Comparison of ENCODE assay signal across 8 cellular contexts in the genomic region with DNA sequence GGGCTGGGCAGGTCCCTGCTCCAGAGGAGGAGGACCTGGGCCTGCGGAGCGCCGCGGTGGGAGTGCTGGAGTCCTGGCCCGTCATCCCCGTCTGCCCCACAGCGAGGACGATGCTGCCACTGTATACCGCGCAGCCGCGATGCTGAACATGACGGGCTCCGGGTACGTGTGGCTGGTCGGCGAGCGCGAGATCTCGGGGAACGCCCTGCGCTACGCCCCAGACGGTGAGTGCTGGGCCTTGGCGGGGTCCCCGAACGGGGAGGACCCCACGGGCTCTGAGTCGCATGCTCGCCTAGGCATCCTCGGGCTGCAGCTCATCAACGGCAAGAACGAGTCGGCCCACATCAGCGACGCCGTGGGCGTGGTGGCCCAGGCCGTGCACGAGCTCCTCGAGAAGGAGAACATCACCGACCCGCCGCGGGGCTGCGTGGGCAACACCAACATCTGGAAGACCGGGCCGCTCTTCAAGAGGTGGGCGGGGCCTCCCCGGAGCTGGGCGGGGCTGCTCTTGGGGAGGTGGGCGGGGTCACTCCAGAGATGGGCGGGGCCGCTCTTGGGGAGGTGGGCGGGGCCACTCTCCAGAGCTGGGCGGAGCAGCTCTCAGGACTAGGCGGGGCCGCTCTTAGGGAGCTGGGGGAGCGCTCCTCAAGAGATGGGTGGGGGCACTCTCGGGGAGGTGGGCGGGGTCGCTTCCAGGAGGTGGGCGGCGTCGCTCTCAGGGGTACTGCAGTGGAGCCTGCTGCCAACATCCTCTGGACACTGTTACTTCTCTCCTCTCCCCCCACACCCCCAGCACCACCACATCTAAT. TPM values are rescaled to one million over a fixed set of nuclear protein-coding genes. Genes with fewer than 3 reads are reported as not detected.
DNase-seq lines count a peak whose midpoint lies in the region; ATAC-seq and TF ChIP-seq lines count a peak whose summit lies in the region.

No MANE protein-coding gene starts in this region.

- no peak overlapping the region for H2BK12ac ChIP-seq in H9 (ENCODE audit: insufficient read length, low read depth, low read length)

- H3K36me3 ChIP-seq in fibroblast of lung (ENCODE audit: control insufficient read depth, insufficient read depth, low read length), result no peaks in the 10 kb centered on the region

- no peak overlapping the region for H2BK20ac ChIP-seq in H9 (ENCODE audit: low read depth, low read length, poor library complexity, severe bottlenecking)

- POLR2A ChIA-PET in activated CD8-positive, alpha-beta T cell treated with anti-CD3 and anti-CD28 coated beads, Interleukin-2, amount 10 ng/mL, durations not matched to agents 7 days and 5 days (lab: Charles Lee), result interaction anchor here (0.6 to 1.3 kb wide), 4 partner anchors 12 to 32 kb away, joined by 3 to 5 read pairs (median 3); no protein-coding TSS in a partner anchor

- no peak overlapping the region for H4K8ac ChIP-seq in H9 (replicated peaks; ENCODE audit: insufficient read length, low read depth, low read length)

- no peak overlapping the region for H4K91ac ChIP-seq in H9 (ENCODE audit: insufficient read length, low read depth, low read length)

- H3K4me3 ChIP-seq in fibroblast of lung (replicated peaks in 1 of 4; ENCODE audit: control extremely low read depth in 1 of 4, insufficient read depth in 1 of 4, low read depth in 3 of 4, low read length in 4 of 4), result peak overlapping the region in 2 of 4 experiments; percentile 33 to 37

- TF ChIP-seq CTCF in H9 (conservative IDR thresholded peaks at IDR 0.05) (no peak), fibroblast of lung (conservative IDR thresholded peaks at IDR 0.05 in 1 of 2, IDR thresholded peaks at IDR 0.05 in 1 of 2; ENCODE audit: low read depth in 1 of 2, low read length in 2 of 2) (no peak)

- no peaks in the 10 kb centered on the region for H3K79me1 ChIP-seq in H9 (ENCODE audit: insufficient read depth, low read depth, low read length, poor library complexity, severe bottlenecking)

- no peak overlapping the region for H2AK5ac ChIP-seq in H9 (ENCODE audit: insufficient read length, low read length)

- no peak overlapping the region for H3K27ac Mint-ChIP-seq in H9
- no peak overlapping the region for H3K27ac Mint-ChIP-seq in activated CD8-positive, alpha-beta T cell treated with anti-CD3 and anti-CD28 coated beads, Interleukin-2, amount 10 ng/mL, durations not matched to agents 7 days and 5 days

- H3K9ac ChIP-seq in H9 (ENCODE audit: extremely low read depth, insufficient read length, low read length) (no peak overlapping the region), fibroblast of lung (ENCODE audit: insufficient read depth, low read length) (peak overlapping the region; percentile 42)

- no peak overlapping the region for H3T11ph ChIP-seq in H9 (ENCODE audit: low read length)

- H3K4ac ChIP-seq in H9 (ENCODE audit: low read depth, low read length), result no peak overlapping the region

- DNase-seq in 8988T (peak; percentile 67), H9 (peak; percentile 75), fibroblast of lung (ENCODE audit: low read depth in 2 of 2) (peak in 1 of 2 donors; percentile 44), midbrain (lab: John Stamatoyannopoulos, UW) (no peak), HuH-7.5 (ENCODE audit: low spot score) (no peak)
- DNase-seq in activated CD8-positive, alpha-beta T cell treated with anti-CD3 and anti-CD28 coated beads, Interleukin-2, amount 10 ng/mL, durations not matched to agents 7 days and 5 days, result peak; percentile 64
- peak; percentile 51 to 55 (median 53) for DNase-seq in stimulated activated CD4-positive, alpha-beta T cell treated with anti-CD3 and anti-CD28 coated beads, Interleukin-12 subunit alpha, Interleukin-12 subunit beta, amount 100 ng/mL, for 48 hours (ENCODE audit: low read depth in 2 of 3, low spot score in 1 of 3)

- no peak overlapping the region for H3K18ac ChIP-seq in H9 (ENCODE audit: insufficient read length, low read depth, low read length)

- H4K20me1 ChIP-seq in H9 (ENCODE audit: control insufficient read depth, insufficient read depth, insufficient read length) (no peaks in the 10 kb centered on the region), fibroblast of lung (ENCODE audit: control insufficient read depth, extremely low read depth, insufficient read depth, low read length) (no peaks in the 10 kb centered on the region)

- H3K14ac ChIP-seq in H9 (ENCODE audit: insufficient read depth, low read length), result peak overlapping the region; percentile 11; the same call in 1 of the 2 replicates

- H3K4me2 ChIP-seq in H9 (ENCODE audit: insufficient read depth, insufficient read length, low read length) (peak overlapping the region; percentile 65), fibroblast of lung (ENCODE audit: extremely low read depth, insufficient read depth, low read length) (peak overlapping the region; percentile 62)

- no peak overlapping the region for H3K23ac ChIP-seq in H9 (ENCODE audit: insufficient read length, low read depth, low read length)

- H3K4me1 Mint-ChIP-seq in H9, result peaks cover 0 to 8% of the 10 kb centered on the region in 2 experiments; a peak in 2 of 4 replicates
- peaks cover 25% of the 10 kb centered on the region for H3K4me1 Mint-ChIP-seq in activated CD8-positive, alpha-beta T cell treated with anti-CD3 and anti-CD28 coated beads, Interleukin-2, amount 10 ng/mL, durations not matched to agents 7 days and 5 days (ENCODE audit: low read depth)

- no peaks in the 10 kb centered on the region for H3K36me3 Mint-ChIP-seq in H9 (ENCODE audit: insufficient read depth in 1 of 3, low read depth in 3 of 3)
- H3K36me3 Mint-ChIP-seq in activated CD8-positive, alpha-beta T cell treated with anti-CD3 and anti-CD28 coated beads, Interleukin-2, amount 10 ng/mL, durations not matched to agents 7 days and 5 days (ENCODE audit: low read depth), result no peaks in the 10 kb centered on the region

- H2AFZ ChIP-seq in H9 (ENCODE audit: low read length), result no peak overlapping the region
- H2AFZ ChIP-seq in fibroblast of lung (ENCODE audit: low read length), result peak overlapping the region; percentile 43

- H2BK15ac ChIP-seq in H9 (ENCODE audit: low read depth, low read length), result no peak overlapping the region

- no peak overlapping the region for H2BK120ac ChIP-seq in H9 (ENCODE audit: low read depth, low read length, poor library complexity, severe bottlenecking)

- no peak overlapping the region for H3K56ac ChIP-seq in H9 (ENCODE audit: insufficient read length, low read depth, low read length)

- H3K4me3 Mint-ChIP-seq in H9, result peak overlapping the region in 1 of 2 experiments; percentile 72; a peak in 3 of 5 replicates
- peak overlapping the region; percentile 32 for H3K4me3 Mint-ChIP-seq in activated CD8-positive, alpha-beta T cell treated with anti-CD3 and anti-CD28 coated beads, Interleukin-2, amount 10 ng/mL, durations not matched to agents 7 days and 5 days

- H3K27me3 ChIP-seq in H9 (ENCODE audit: insufficient read depth, low read length), result peaks cover 28% of the 10 kb centered on the region; the same call in 1 of the 2 replicates
- H3K27me3 ChIP-seq in fibroblast of lung (ENCODE audit: control insufficient read depth, insufficient read depth, low read length), result peaks cover 23% of the 10 kb centered on the region

- H3K27me3 Mint-ChIP-seq in H9 (ENCODE audit: low read depth), result peaks cover 69% of the 10 kb centered on the region
- peaks cover 35% of the 10 kb centered on the region for H3K27me3 Mint-ChIP-seq in activated CD8-positive, alpha-beta T cell treated with anti-CD3 and anti-CD28 coated beads, Interleukin-2, amount 10 ng/mL, durations not matched to agents 7 days and 5 days (ENCODE audit: low read depth)

- CTCF ChIA-PET in activated CD8-positive, alpha-beta T cell treated with anti-CD3 and anti-CD28 coated beads, Interleukin-2, amount 10 ng/mL, durations not matched to agents 7 days and 5 days (lab: Charles Lee), result interaction anchor here (0.7 to 1.2 kb wide), 3 partner anchors 43 to 209 kb away, joined by 3 read pairs; no protein-coding TSS in a partner anchor

- no peaks in the 10 kb centered on the region for H3K9me3 Mint-ChIP-seq in H9
- H3K9me3 Mint-ChIP-seq in activated CD8-positive, alpha-beta T cell treated with anti-CD3 and anti-CD28 coated beads, Interleukin-2, amount 10 ng/mL, durations not matched to agents 7 days and 5 days (ENCODE audit: insufficient read depth), result no peaks in the 10 kb centered on the region

- no peak overlapping the region for H4K5ac ChIP-seq in H9 (ENCODE audit: insufficient read length, low read depth, low read length)

- ATAC-seq in activated CD8-positive, alpha-beta T cell treated with anti-CD3 and anti-CD28 coated beads, Interleukin-2, amount 10 ng/mL, durations not matched to agents 7 days and 5 days, result peak; percentile 58
- ATAC-seq in GM21717 (IDR thresholded peaks at IDR 0.05; ENCODE audit: unreplicated experiment), result no peak

- no CpG with 5 or more reads among the region's 65 CpGs for WGBS in H9 (ENCODE audit: extremely low coverage, insufficient read length, low lambda C conversion rate)

- H3K4me1 ChIP-seq in H9 (ENCODE audit: insufficient read depth, low read length) (no peaks in the 10 kb centered on the region), fibroblast of lung (ENCODE audit: control insufficient read depth, extremely low read depth, insufficient read depth, low read length) (no peaks in the 10 kb centered on the region)

- peaks cover 7% of the 10 kb centered on the region for H3K23me2 ChIP-seq in H9 (ENCODE audit: insufficient read length, low read depth, low read length, poor library complexity, severe bottlenecking)

- H3K79me2 ChIP-seq in H9 (ENCODE audit: insufficient read depth, low read length) (no peaks in the 10 kb centered on the region), fibroblast of lung (ENCODE audit: control insufficient read depth, insufficient read depth, low read length) (no peaks in the 10 kb centered on the region)

- no peaks in the 10 kb centered on the region for H3K9me3 ChIP-seq in H9 (ENCODE audit: control insufficient read depth, low read depth, low read length)
- no peaks in the 10 kb centered on the region for H3K9me3 ChIP-seq in fibroblast of lung (ENCODE audit: control insufficient read depth, insufficient read depth, low read depth, low read length)

- no peak overlapping the region for H2BK5ac ChIP-seq in H9 (ENCODE audit: insufficient read length, low read length)

- H3K27ac ChIP-seq in H9 (ENCODE audit: insufficient read length, low read depth, low read length) (no peak overlapping the region), fibroblast of lung (ENCODE audit: insufficient read depth, low read length) (no peak overlapping the region)

RNA-seq across cellular contexts. Expression of a gene that starts 13.1 kb away (rescaled TPM):
- total RNA-seq in H9 (2021), result 0.55 and 0.96 TPM in 2 replicates
- not detected for total RNA-seq in activated CD8-positive, alpha-beta T cell treated with anti-CD3 and anti-CD28 coated beads, Interleukin-2, amount 10 ng/mL, durations not matched to agents 7 days and 5 days
- not detected in 2 replicates for total RNA-seq in fibroblast of lung
- polyA plus RNA-seq in fibroblast of lung, result not detected in 2 replicates
- polyA plus RNA-seq in fibroblast of lung (2012), result not detected in 2 replicates
- polyA minus RNA-seq in fibroblast of lung (ENCODE audit: low replicate concordance), result not detected in 2 replicates

RNA-seq across cellular contexts. Expression of a gene that starts 15.1 kb away (rescaled TPM):
- total RNA-seq in H9 (2021) (not detected in 2 replicates), fibroblast of lung (not detected in 2 replicates)
- total RNA-seq in activated CD8-positive, alpha-beta T cell treated with anti-CD3 and anti-CD28 coated beads, Interleukin-2, amount 10 ng/mL, durations not matched to agents 7 days and 5 days, result under 1 TPM; 0.29 to 0.32 TPM
- polyA plus RNA-seq in fibroblast of lung, result not detected in 2 replicates
- not detected in 2 replicates for polyA plus RNA-seq in fibroblast of lung (2012)
- polyA minus RNA-seq in fibroblast of lung (ENCODE audit: low replicate concordance), result not detected in 2 replicates

RNA-seq across cellular contexts. Expression of a gene that starts 17.8 kb away (rescaled TPM):
- total RNA-seq in H9 (2021) (2.0 and 2.9 TPM in 2 replicates), fibroblast of lung (under 0.01 TPM in 1 of 2 replicates, not detected in the other)
- total RNA-seq in activated CD8-positive, alpha-beta T cell treated with anti-CD3 and anti-CD28 coated beads, Interleukin-2, amount 10 ng/mL, durations not matched to agents 7 days and 5 days, result not detected
- polyA plus RNA-seq in fibroblast of lung, result 0.06 and 0.08 TPM in 2 replicates
- polyA plus RNA-seq in fibroblast of lung (2012), result 0.06 and 0.17 TPM in 2 replicates
- polyA minus RNA-seq in fibroblast of lung (ENCODE audit: low replicate concordance), result 1.6 TPM in 1 of 2 replicates, not detected in the other

RNA-seq across cellular contexts. Expression of a gene that starts 31.6 kb away (rescaled TPM):
- 54.8 and 54.9 TPM in 2 replicates for total RNA-seq in H9 (2021)
- total RNA-seq in activated CD8-positive, alpha-beta T cell treated with anti-CD3 and anti-CD28 coated beads, Interleukin-2, amount 10 ng/mL, durations not matched to agents 7 days and 5 days, result 10 to 100 TPM; 60.2 to 64.1 TPM
- 15.9 and 18.0 TPM in 2 replicates for total RNA-seq in fibroblast of lung
- polyA plus RNA-seq in fibroblast of lung, result 9.1 and 12.3 TPM in 2 replicates
- polyA plus RNA-seq in fibroblast of lung (2012), result 15.1 and 23.3 TPM in 2 replicates
- polyA minus RNA-seq in fibroblast of lung (ENCODE audit: low replicate concordance), result 22.1 and 29.7 TPM in 2 replicates

RNA-seq across cellular contexts. Expression of a gene that starts 31.7 kb away (rescaled TPM):
- 69.2 and 69.4 TPM in 2 replicates for total RNA-seq in H9 (2021)
- total RNA-seq in activated CD8-positive, alpha-beta T cell treated with anti-CD3 and anti-CD28 coated beads, Interleukin-2, amount 10 ng/mL, durations not matched to agents 7 days and 5 days, result 10 to 100 TPM; 88.2 to 90.0 TPM
- total RNA-seq in fibroblast of lung, result 56.3 and 58.3 TPM in 2 replicates
- 37.7 and 51.2 TPM in 2 replicates for polyA plus RNA-seq in fibroblast of lung
- 62.2 and 95.4 TPM in 2 replicates for polyA plus RNA-seq in fibroblast of lung (2012)
- 21.3 and 25.8 TPM in 2 replicates for polyA minus RNA-seq in fibroblast of lung (ENCODE audit: low replicate concordance)

Comparison
In these comparisons a context has a peak if more than half of its experiments do, and no peak if none do; other contexts are left out.
1. DNase-seq: peak in 8988T (single experiment), H9 (single experiment), activated CD8-positive, alpha-beta T cell treated with anti-CD3 and anti-CD28 coated beads, Interleukin-2, amount 10 ng/mL, durations not matched to agents 7 days and 5 days (single experiment) and stimulated activated CD4-positive, alpha-beta T cell treated with anti-CD3 and anti-CD28 coated beads, Interleukin-12 subunit alpha, Interleukin-12 subunit beta, amount 100 ng/mL, for 48 hours (3 of 3); none in midbrain (single experiment) and HuH-7.5 (single experiment).